Comparison of ENCODE assay signal across 10 cellular contexts in genomic region chr14:103121161-103121845, GRCh38. TPM values are rescaled to one million over a fixed set of nuclear protein-coding genes. Genes with fewer than 3 reads are reported as not detected.
A peak's percentile ranks its signal among the peaks of the same experiment; 100 is the strongest.
DNase-seq lines count a peak whose midpoint lies in the region; ATAC-seq and TF ChIP-seq lines count a peak whose summit lies in the region.
"Had no signal": no experiment of that assay in that cellular context is flagged by ENCODE, and none has a peak within 500 bp of the region (broad histone marks: within the 10 kb centered on the region; RNA-seq: fewer than 3 reads in every experiment).

No MANE protein-coding gene starts in this region.

- DNase-seq in KBM-7 (peak; percentile 54), breast epithelium (ENCODE audit: low spot score in 2 of 2) (no peak), lower leg skin (ENCODE audit: low spot score in 2 of 2) (peak; percentile 65 to 94), substantia nigra (lab: John Stamatoyannopoulos, UW) (peak in 6 of 49 donors; percentile 11 to 63 (median 32)), SW480 (ENCODE audit: low spot score) (no peak), NCI-H82 treated with DMSO at 0.1 percent for 48 hours (lab: John Stamatoyannopoulos, UW; ENCODE audit: unreplicated experiment) (no peak), HuH-7 (ENCODE audit: low spot score) (no peak)
- no peak for DNase-seq in activated naive CD8-positive, alpha-beta T cell treated with anti-CD3 and anti-CD28 coated beads, Interleukin-2, amount 50 U/mL, for 24 hours
- DNase-seq: activated naive CD8-positive, alpha-beta T cell treated with anti-CD3 and anti-CD28 coated beads, Interleukin-2, amount 10 ng/mL, durations not matched to agents 7 days and 5 days had no signal

- H3K4me1 ChIP-seq in breast epithelium: peaks cover 13 to 30% of the 10 kb centered on the region in 2 donors

- no peak overlapping the region for H3K27ac Mint-ChIP-seq in activated naive CD8-positive, alpha-beta T cell treated with anti-CD3 and anti-CD28 coated beads, Interleukin-2, amount 50 U/mL, for 24 hours
- H3K27ac Mint-ChIP-seq: activated naive CD8-positive, alpha-beta T cell treated with anti-CD3 and anti-CD28 coated beads, Interleukin-2, amount 10 ng/mL, durations not matched to agents 7 days and 5 days had no signal

- peak overlapping the region; percentile 87 to 95 for H3K27ac ChIP-seq in breast epithelium
- H3K27ac ChIP-seq in substantia nigra (ENCODE audit: low read depth, low read length, poor library complexity, severe bottlenecking): peak overlapping the region; percentile 27

- H3K27me3 Mint-ChIP-seq in activated naive CD8-positive, alpha-beta T cell treated with anti-CD3 and anti-CD28 coated beads, Interleukin-2, amount 50 U/mL, for 24 hours: peaks cover 25% of the 10 kb centered on the region

- intact Hi-C loops in breast epithelium (cut with DNase I; ENCODE audit: low total_unique reads) (no loop called here), lower leg skin (cut with DNase I; ENCODE audit: low total_unique reads) (no loop called here)

- no peak overlapping the region for H3K4me3 Mint-ChIP-seq in activated naive CD8-positive, alpha-beta T cell treated with anti-CD3 and anti-CD28 coated beads, Interleukin-2, amount 50 U/mL, for 24 hours
- H3K4me3 Mint-ChIP-seq: activated naive CD8-positive, alpha-beta T cell treated with anti-CD3 and anti-CD28 coated beads, Interleukin-2, amount 10 ng/mL, durations not matched to agents 7 days and 5 days had no signal

- TF ChIP-seq POLR2A in breast epithelium (IDR thresholded peaks at IDR 0.05): no peak
- TF ChIP-seq POLR2A in lower leg skin (IDR thresholded peaks at IDR 0.05): no peak

- H3K27me3 ChIP-seq in breast epithelium: no peaks in the 10 kb centered on the region

- no peaks in the 10 kb centered on the region for H3K9me3 ChIP-seq in breast epithelium

- H3K9me3 Mint-ChIP-seq in activated naive CD8-positive, alpha-beta T cell treated with anti-CD3 and anti-CD28 coated beads, Interleukin-2, amount 50 U/mL, for 24 hours: no peaks in the 10 kb centered on the region
- H3K9me3 Mint-ChIP-seq: activated naive CD8-positive, alpha-beta T cell treated with anti-CD3 and anti-CD28 coated beads, Interleukin-2, amount 10 ng/mL, durations not matched to agents 7 days and 5 days had no signal

- WGBS in lower leg skin, 2 donors: 29 to 47% methylated on average over 9 to 18 of the region's 18 CpGs

- TF ChIP-seq CTCF in breast epithelium (IDR thresholded peaks at IDR 0.05) (no peak), lower leg skin (IDR thresholded peaks at IDR 0.05) (no peak)

- no peaks in the 10 kb centered on the region for H3K36me3 Mint-ChIP-seq in activated naive CD8-positive, alpha-beta T cell treated with anti-CD3 and anti-CD28 coated beads, Interleukin-2, amount 50 U/mL, for 24 hours (ENCODE audit: low read depth)
- H3K36me3 Mint-ChIP-seq: activated naive CD8-positive, alpha-beta T cell treated with anti-CD3 and anti-CD28 coated beads, Interleukin-2, amount 10 ng/mL, durations not matched to agents 7 days and 5 days had no signal

- in situ Hi-C loops in KBM-7 (cut with MboI; ENCODE audit: low pct_unique_long_range_greater_than_20kb, low sequenced_read_pairs): no loop called here

- H3K4me3 ChIP-seq in breast epithelium (peak overlapping the region; percentile 68 to 82 (median 74)), lower leg skin (ENCODE audit: low read depth, poor library complexity, severe bottlenecking) (no peak overlapping the region)

- no peak for ATAC-seq in activated naive CD8-positive, alpha-beta T cell treated with anti-CD3 and anti-CD28 coated beads, Interleukin-2, amount 50 U/mL, for 24 hours

- no peaks in the 10 kb centered on the region for H3K36me3 ChIP-seq in breast epithelium

- H3K4me1 Mint-ChIP-seq in activated naive CD8-positive, alpha-beta T cell treated with anti-CD3 and anti-CD28 coated beads, Interleukin-2, amount 50 U/mL, for 24 hours: peaks cover 3% of the 10 kb centered on the region
- H3K4me1 Mint-ChIP-seq: activated naive CD8-positive, alpha-beta T cell treated with anti-CD3 and anti-CD28 coated beads, Interleukin-2, amount 10 ng/mL, durations not matched to agents 7 days and 5 days had no signal

RNA-seq across cellular contexts. Expression of gene TNFAIP2, which starts 2.0 kb away (rescaled TPM):
- 10 to 100 TPM; 43.6 to 76.5 (median 60.0) TPM for total RNA-seq in breast epithelium
- 10 to 100 TPM in 3 of 4 donors, 1 to 10 TPM in 1; 8.2 to 33.6 (median 20.3) TPM for total RNA-seq in lower leg skin

RNA-seq across cellular contexts. Expression of gene EXOC3L4, which starts 26.8 kb away (rescaled TPM):
- total RNA-seq in breast epithelium (1 to 10 TPM in 1 of 3 donors, under 1 TPM in 1, not detected in 1; 0.66 to 1.0 TPM), lower leg skin (under 1 TPM in 2 of 4 donors, not detected in 2; 0.64 to 0.75 TPM)
- total RNA-seq: activated naive CD8-positive, alpha-beta T cell treated with anti-CD3 and anti-CD28 coated beads, Interleukin-2, amount 10 ng/mL, durations not matched to agents 7 days and 5 days; M059J had no signal

RNA-seq across cellular contexts. Expression of gene LBHD2, which starts 37.3 kb away (rescaled TPM):
- not detected for total RNA-seq in breast epithelium
- not detected for total RNA-seq in lower leg skin
- total RNA-seq: activated naive CD8-positive, alpha-beta T cell treated with anti-CD3 and anti-CD28 coated beads, Interleukin-2, amount 10 ng/mL, durations not matched to agents 7 days and 5 days; M059J had no signal

Comparison
In these comparisons a context has a peak if more than half of its experiments do, and no peak if none do; other contexts are left out.
1. DNase-seq: peak in KBM-7 (single experiment) and lower leg skin (2 of 2); none in breast epithelium (0 of 2), SW480 (single experiment), NCI-H82 treated with DMSO at 0.1 percent for 48 hours (single experiment), activated naive CD8-positive, alpha-beta T cell treated with anti-CD3 and anti-CD28 coated beads, Interleukin-2, amount 50 U/mL, for 24 hours (single experiment) and HuH-7 (single experiment).